ENCODE assay signal across 14 cellular contexts in the genomic region with DNA sequence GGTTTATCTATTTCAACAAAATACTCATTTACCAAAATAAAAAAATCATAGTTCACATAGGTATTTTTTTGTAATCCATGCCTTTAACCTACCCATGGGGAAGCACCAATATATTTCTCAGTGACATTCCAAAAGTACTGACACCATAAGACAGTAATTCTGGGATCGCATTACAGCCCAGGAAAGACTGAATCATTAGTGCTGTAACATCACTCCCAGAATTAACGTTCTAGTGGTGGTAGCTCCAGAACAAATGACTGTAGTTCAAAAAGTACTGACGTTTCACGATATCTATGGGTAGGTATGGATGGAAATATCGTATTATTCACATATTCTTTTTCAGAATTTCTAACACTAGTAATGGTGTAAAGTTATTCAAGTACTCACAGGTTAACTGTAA. TPM values are rescaled to one million over a fixed set of nuclear protein-coding genes. Genes with fewer than 3 reads are reported as not detected.
DNase-seq lines count a peak whose midpoint lies in the region; ATAC-seq and TF ChIP-seq lines count a peak whose summit lies in the region.
"Had no signal": no experiment of that assay in that cellular context is flagged by ENCODE, and none has a peak within 500 bp of the region (broad histone marks: within the 10 kb centered on the region; RNA-seq: fewer than 3 reads in every experiment).

No MANE protein-coding gene starts in this region.

- peaks cover 0 to 25% of the 10 kb centered on the region in 2 donors for H3K36me3 ChIP-seq in gastrocnemius medialis

- peaks cover 13 to 20% of the 10 kb centered on the region in 2 donors for H3K4me1 ChIP-seq in gastrocnemius medialis

- in situ Hi-C loops in gastrocnemius medialis (cut with MboI; ENCODE audit: low sequenced_read_pairs in 4 of 4): no loop called here

- no peaks in the 10 kb centered on the region for H3K9me3 ChIP-seq in gastrocnemius medialis

- H3K27me3 ChIP-seq in gastrocnemius medialis: no peaks in the 10 kb centered on the region

- DNase-seq in GM03348 (ENCODE audit: low spot score) (peak; percentile 62), RKO (ENCODE audit: low spot score) (peak; percentile 51), fibroblast of gingiva (ENCODE audit: low read depth) (peak; percentile 73), gastrocnemius medialis (no peak), NCI-H345 (lab: John Stamatoyannopoulos, UW) (no peak), NCI-H2081 (lab: John Stamatoyannopoulos, UW) (no peak), C1 segment of cervical spinal cord (lab: John Stamatoyannopoulos, UW) (no peak)
- DNase-seq: activated CD4-positive, alpha-beta T cell treated with anti-CD3 and anti-CD28 coated beads for 48 hours; central memory CD4-positive, alpha-beta T cell; KG1; NCI-H2107; posterior cingulate gyrus; trophoblast cell had no signal

- intact Hi-C loops in gastrocnemius medialis (cut with DNase I; ENCODE audit: low total_unique reads): no loop called here

- ATAC-seq in gastrocnemius medialis (peak; percentile 95), GM18502 (IDR thresholded peaks at IDR 0.05; ENCODE audit: poor library complexity, unreplicated experiment) (no peak)

- TF ChIP-seq CTCF in gastrocnemius medialis (IDR thresholded peaks at IDR 0.05 in 4 of 5, conservative IDR thresholded peaks at IDR 0.05 in 1 of 5): no peak

- no peak overlapping the region for H3K4me3 ChIP-seq in gastrocnemius medialis

- peak overlapping the region; percentile 22 to 32 (median 28) for H3K27ac ChIP-seq in gastrocnemius medialis

- no peak for TF ChIP-seq POLR2A in gastrocnemius medialis (IDR thresholded peaks at IDR 0.05)

RNA-seq across cellular contexts. Expression of gene NEK10, which starts 54.3 kb away (rescaled TPM):
- 10 to 100 TPM in 1 of 4 donors, 1 to 10 TPM in 3; 3.6 to 12.8 (median 7.5) TPM for total RNA-seq in gastrocnemius medialis

Comparison
In these comparisons a context has a peak if more than half of its experiments do, and no peak if none do; other contexts are left out.
1. DNase-seq: peak in GM03348 (single experiment), RKO (single experiment) and fibroblast of gingiva (single experiment); none in gastrocnemius medialis (0 of 2), NCI-H345 (single experiment), NCI-H2081 (0 of 2) and C1 segment of cervical spinal cord (0 of 14).